In the genomic region with DNA sequence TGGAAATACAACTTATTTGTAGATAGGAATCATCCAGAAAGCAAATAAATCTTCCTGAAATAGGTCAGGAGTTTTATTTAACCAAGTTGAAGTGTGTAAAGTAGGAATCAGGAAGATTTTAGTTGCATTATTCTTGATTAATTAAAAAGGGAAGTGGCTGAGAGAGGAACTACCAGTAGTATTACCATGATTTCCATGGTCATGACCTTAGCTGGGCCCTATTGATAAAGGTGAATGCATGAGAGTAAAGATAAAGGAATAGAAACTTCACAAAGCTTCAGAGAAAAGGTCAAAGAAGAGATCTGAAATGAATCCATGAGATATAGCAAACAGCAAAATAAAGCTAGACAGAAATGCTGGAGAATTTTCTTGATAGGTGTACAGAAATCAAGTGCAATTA, we compare ENCODE assay signal across 29 cellular contexts. TPM values are rescaled to one million over a fixed set of nuclear protein-coding genes. Genes with fewer than 3 reads are reported as not detected.
"Had no signal": no experiment of that assay in that cellular context is flagged by ENCODE, and none has a peak within 500 bp of the region (broad histone marks: within the 10 kb centered on the region; RNA-seq: fewer than 3 reads in every experiment).

No MANE protein-coding gene starts in this region.

- ATAC-seq: esophagus mucosa; gastrocnemius medialis; left lobe of liver; natural killer cell; psoas muscle; right cardiac atrium; stimulated activated memory B cell treated with anti-CD40 and anti-IgM and Interleukin-4, amounts not matched to agents 10 μg/mL and 1 μg/mL and 100 μg/mL, for 72 hours had no signal

- H3K4me3 ChIP-seq: gastrocnemius medialis, hepatocyte, lung, ovary, psoas muscle, skin epidermis, spleen, thoracic aorta, tibial nerve, upper lobe of left lung had no signal

- H3K4me2 ChIP-seq: hepatocyte had no signal

- H3K79me2 ChIP-seq: hepatocyte had no signal

- H3K36me3 ChIP-seq: gastrocnemius medialis, ovary, spleen, thoracic aorta, tibial nerve, upper lobe of left lung had no signal

- H2AFZ ChIP-seq: hepatocyte had no signal

- H3K27ac ChIP-seq: epithelial cell of prostate, gastrocnemius medialis, hepatocyte, ovary, psoas muscle, skin epidermis, spleen, thoracic aorta, tibial nerve, upper lobe of left lung had no signal

- H3K9me3 ChIP-seq: gastrocnemius medialis, ovary, psoas muscle, spleen, thoracic aorta, tibial nerve, upper lobe of left lung had no signal

- FAIRE-seq: kidney, urothelium cell line had no signal

- H3K27me3 ChIP-seq: gastrocnemius medialis, hepatocyte, ovary, spleen, tibial nerve, upper lobe of left lung had no signal

- H3K4me1 ChIP-seq: gastrocnemius medialis, psoas muscle, spleen, tibial nerve, upper lobe of left lung had no signal

- DNase-seq: effector CD8-positive, alpha-beta T cell; endodermal cell; foreskin fibroblast; gastrocnemius medialis; head of caudate nucleus; kidney; natural killer cell; occipital lobe; ovary; posterior cingulate gyrus; psoas muscle; right cardiac atrium; spleen; stimulated activated CD4-positive, alpha-beta T cell treated with anti-CD3 and anti-CD28 coated beads, Interleukin-4, amount 100 ng/mL, for 4 hours; upper lobe of left lung had no signal

RNA-seq across cellular contexts. Expression of gene DLX6, which starts 46.2 kb away (rescaled TPM):
- total RNA-seq: endodermal cell, esophagus mucosa, gastrocnemius medialis, glomerular endothelial cell, left lobe of liver, liver, lung, mononuclear cell, natural killer cell, psoas muscle, renal cortical epithelial cell, right cardiac atrium, spleen, thoracic aorta, tibial nerve, upper lobe of left lung had no signal
- polyA plus RNA-seq: liver, lung, psoas muscle, right cardiac atrium, spleen had no signal
